Comparison of ENCODE assay signal across 29 cellular contexts in the genomic region with DNA sequence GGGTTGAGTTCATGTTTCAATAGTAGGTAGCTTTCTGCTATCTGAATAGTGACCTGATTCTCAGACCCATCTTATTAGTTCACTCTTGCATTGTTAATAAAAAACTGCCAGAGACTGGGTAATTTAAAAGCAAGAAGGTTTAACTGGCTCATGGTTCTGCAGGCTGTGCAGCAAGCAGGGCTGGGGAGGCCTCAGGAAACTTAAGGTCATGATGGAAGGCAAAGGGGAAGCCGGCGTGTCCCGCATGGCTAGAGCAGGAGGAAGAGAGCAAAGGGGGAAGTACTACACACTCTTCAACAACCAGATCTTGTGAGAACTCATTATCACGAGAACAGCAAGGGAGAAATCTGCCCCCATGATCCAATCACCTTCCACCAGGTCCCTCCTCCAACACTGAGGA.
"Had no signal": no experiment of that assay in that cellular context is flagged by ENCODE, and none has a peak within 500 bp of the region (broad histone marks: within the 10 kb centered on the region; RNA-seq: fewer than 3 reads in every experiment).

No MANE protein-coding gene starts in this region.

- H3K27me3 Mint-ChIP-seq: dendritic cell treated with granulocyte-macrophage colony-stimulating factor and Interleukin-4, amounts not matched to agents 40 ng/mL and 50 ng/mL, for 4 days; progenitor cell of endocrine pancreas had no signal

- H3K36me3 ChIP-seq: colonic mucosa, esophagus muscularis mucosa, gastroesophageal sphincter, heart left ventricle, lower lobe of right lung, neural progenitor cell, right lobe of liver, tibial artery, vagina had no signal

- H3K9ac ChIP-seq: neural progenitor cell, parathyroid adenoma had no signal

- H3K4me2 ChIP-seq: neural progenitor cell had no signal

- H3K4me1 Mint-ChIP-seq: endodermal cell; neural progenitor cell; stimulated activated effector memory CD8-positive, alpha-beta T cell treated with anti-CD3 and anti-CD28 coated beads, Interleukin-12 subunit alpha, Interleukin-12 subunit beta, amount 100 ng/mL, for 72 hours had no signal

- ATAC-seq: foreskin keratinocyte; gastroesophageal sphincter; heart left ventricle; left cardiac atrium; left ventricle myocardium superior; lower lobe of right lung; stimulated activated effector memory CD8-positive, alpha-beta T cell treated with anti-CD3 and anti-CD28 coated beads, Interleukin-12 subunit alpha, Interleukin-12 subunit beta, amount 100 ng/mL, for 72 hours; stimulated activated naive CD8-positive, alpha-beta T cell treated with anti-CD3 and anti-CD28 coated beads, Interleukin-15, Interleukin-2, amounts not matched to agents 100 U/mL and 50 U/mL, for 24 hours had no signal

- H3K27ac Mint-ChIP-seq: dendritic cell treated with granulocyte-macrophage colony-stimulating factor and Interleukin-4, amounts not matched to agents 40 ng/mL and 50 ng/mL, for 4 days; endodermal cell; memory B cell; nephron; neural progenitor cell; progenitor cell of endocrine pancreas; stimulated activated effector memory CD8-positive, alpha-beta T cell treated with anti-CD3 and anti-CD28 coated beads, Interleukin-12 subunit alpha, Interleukin-12 subunit beta, amount 100 ng/mL, for 72 hours; type B pancreatic cell had no signal

- H3K27ac ChIP-seq: colonic mucosa, esophagus muscularis mucosa, foreskin keratinocyte, gastroesophageal sphincter, heart left ventricle, lower lobe of right lung, neural progenitor cell, parathyroid adenoma, right lobe of liver, testis, tibial artery, vagina had no signal

- H3K9me3 ChIP-seq: colonic mucosa, right lobe of liver, testis, vagina had no signal

- H3K36me3 Mint-ChIP-seq: neural progenitor cell; stimulated activated effector memory CD8-positive, alpha-beta T cell treated with anti-CD3 and anti-CD28 coated beads, Interleukin-12 subunit alpha, Interleukin-12 subunit beta, amount 100 ng/mL, for 72 hours; type B pancreatic cell had no signal

- H3K27me3 ChIP-seq: colonic mucosa, esophagus muscularis mucosa, foreskin keratinocyte, gastroesophageal sphincter, heart left ventricle, neural progenitor cell, right lobe of liver, testis, tibial artery, vagina had no signal

- H3K4me3 Mint-ChIP-seq: dendritic cell treated with granulocyte-macrophage colony-stimulating factor and Interleukin-4, amounts not matched to agents 40 ng/mL and 50 ng/mL, for 4 days; endodermal cell; memory B cell; nephron; neural progenitor cell; stimulated activated effector memory CD8-positive, alpha-beta T cell treated with anti-CD3 and anti-CD28 coated beads, Interleukin-12 subunit alpha, Interleukin-12 subunit beta, amount 100 ng/mL, for 72 hours; type B pancreatic cell had no signal

- H3K4me1 ChIP-seq: colonic mucosa, foreskin keratinocyte, lower lobe of right lung, neural progenitor cell, parathyroid adenoma, right lobe of liver, testis, vagina had no signal

- DNase-seq: colonic mucosa; effector CD8-positive, alpha-beta T cell; endodermal cell; foreskin keratinocyte; heart left ventricle; hippocampal formation; left cardiac atrium; left ventricle myocardium superior; lower lobe of right lung; right lobe of liver; small intestine; stimulated activated CD4-positive, alpha-beta T cell treated with anti-CD3 and anti-CD28 coated beads, Interleukin-12 subunit alpha, Interleukin-12 subunit beta, amount 100 ng/mL, for 4 hours; stimulated activated CD4-positive, alpha-beta T cell treated with anti-CD3 and anti-CD28 coated beads, Interleukin-1b, Interleukin-23, amount 100 ng/mL, for 48 hours; stimulated activated CD4-positive, alpha-beta T cell treated with anti-CD3 and anti-CD28 coated beads, Interleukin-4, amount 100 ng/mL, for 1 hour; stimulated activated naive CD8-positive, alpha-beta T cell treated with anti-CD3 and anti-CD28 coated beads, Interleukin-15, Interleukin-2, amounts not matched to agents 100 U/mL and 50 U/mL, for 24 hours; substantia nigra; testis; tibial artery had no signal

- H3K4me3 ChIP-seq: colonic mucosa, esophagus muscularis mucosa, gastroesophageal sphincter, heart left ventricle, lower lobe of right lung, neural progenitor cell, right lobe of liver, testis, tibial artery, vagina had no signal
